ENCODE assay signal across 13 cellular contexts in genomic region chr15:55250951-55251350, GRCh38. TPM values are rescaled to one million over a fixed set of nuclear protein-coding genes. Genes with fewer than 3 reads are reported as not detected.
DNase-seq lines count a peak whose midpoint lies in the region; FAIRE-seq and TF ChIP-seq lines count a peak whose summit lies in the region.
"Had no signal": no experiment of that assay in that cellular context is flagged by ENCODE, and none has a peak within 500 bp of the region (broad histone marks: within the 10 kb centered on the region; RNA-seq: fewer than 3 reads in every experiment).

No MANE protein-coding gene starts in this region.

- H3K36me3 ChIP-seq in mammary epithelial cell (ENCODE audit: insufficient read depth, low read length): no peaks in the 10 kb centered on the region
- H3K36me3 ChIP-seq in small intestine (ENCODE audit: control insufficient read depth in 2 of 2, insufficient read depth in 2 of 2, low read length in 2 of 2): no peaks in the 10 kb centered on the region
- H3K36me3 ChIP-seq in kidney (ENCODE audit: control insufficient read depth in 1 of 2, insufficient read depth in 2 of 2, low read length in 2 of 2): no peaks in the 10 kb centered on the region
- H3K36me3 ChIP-seq: esophagus squamous epithelium had no signal

- H3K9ac ChIP-seq in mammary epithelial cell (ENCODE audit: insufficient read depth, low read length) (no peak overlapping the region), kidney (ENCODE audit: low read length in 2 of 2) (no peak overlapping the region)

- intact Hi-C loops in mammary epithelial cell (cut with micrococcal nuclease) (loop anchor here (1.0 kb wide), 2 partner anchors 30 to 39 kb away; no protein-coding TSS in a partner anchor), kidney (cut with DNase I) (no loop called here)

- CTCF ChIA-PET in mammary epithelial cell (lab: Charles Lee; ENCODE audit: low non-redundant PET): no interaction called here

- 82% methylated on average over 3 of the region's 4 CpGs for WGBS in mammary epithelial cell (ENCODE audit: low coverage, missing lambda C conversion rate)
- WGBS in small intestine, 3 donors: 51 to 61% (median 59%) methylated on average over 4 of the region's 4 CpGs

- H3K79me2 ChIP-seq in mammary epithelial cell (ENCODE audit: insufficient read depth, low read length): peaks cover 11% of the 10 kb centered on the region

- no peak overlapping the region for H3K4me2 ChIP-seq in mammary epithelial cell (ENCODE audit: insufficient read depth, low read depth, low read length)

- H3K27me3 ChIP-seq in mammary epithelial cell (ENCODE audit: insufficient read depth, low read length) (no peaks in the 10 kb centered on the region), small intestine (ENCODE audit: control insufficient read depth in 2 of 2, insufficient read depth in 2 of 2, low read length in 2 of 2) (no peaks in the 10 kb centered on the region)
- H3K27me3 ChIP-seq: esophagus squamous epithelium had no signal

- TF ChIP-seq CTCF in mammary epithelial cell (conservative IDR thresholded peaks at IDR 0.05 in 1 of 2, IDR thresholded peaks at IDR 0.05 in 1 of 2; ENCODE audit: extremely low read depth in 1 of 2, insufficient read depth in 1 of 2, low read depth in 1 of 2, low read length in 2 of 2) (no peak), kidney (IDR thresholded peaks at IDR 0.05; ENCODE audit: borderline replicate concordance, extremely low read depth, insufficient read depth) (no peak)

- dilution Hi-C loops in mammary epithelial cell (cut with HindIII; ENCODE audit: low sequenced_read_pairs): no loop called here

- no TSS peak for BruUV-seq in mammary epithelial cell (replicated peaks; lab: Mats Ljungman, UMichigan)

- H3K4me3 ChIP-seq in mammary epithelial cell (replicated peaks in 1 of 3; ENCODE audit: insufficient read depth in 1 of 3, low read depth in 2 of 3, low read length in 3 of 3) (no peak overlapping the region), small intestine (ENCODE audit: low read depth in 1 of 2, low read length in 2 of 2) (no peak overlapping the region), kidney (ENCODE audit: low read length in 2 of 2) (no peak overlapping the region)
- H3K4me3 ChIP-seq: esophagus squamous epithelium had no signal

- no peak for FAIRE-seq in small intestine (lab: Jason Lieb, UNC)
- FAIRE-seq in kidney (lab: Jason Lieb, UNC): no peak

- H3K4me1 ChIP-seq in mammary epithelial cell (ENCODE audit: insufficient read depth, low read length) (peaks cover 33% of the 10 kb centered on the region), small intestine (ENCODE audit: control insufficient read depth in 2 of 2, insufficient read depth in 1 of 2, low read depth in 1 of 2, low read length in 1 of 2) (peaks cover 3 to 12% of the 10 kb centered on the region in 2 donors), kidney (ENCODE audit: control insufficient read depth in 1 of 2, insufficient read depth in 1 of 2, low read depth in 1 of 2, low read length in 2 of 2) (no peaks in the 10 kb centered on the region)

- H3K27ac ChIP-seq in mammary epithelial cell (ENCODE audit: insufficient read depth, low read depth, low read length) (peak overlapping the region; percentile 28), small intestine (ENCODE audit: low read depth in 1 of 2, low read length in 1 of 2) (peak overlapping the region; percentile 56 to 66), kidney (ENCODE audit: low read depth in 2 of 2, low read length in 2 of 2) (no peak overlapping the region)

- in situ Hi-C loops in mammary epithelial cell (cut with MboI; ENCODE audit: low sequenced_read_pairs in 2 of 2): no loop called here

- H4K20me1 ChIP-seq in mammary epithelial cell (ENCODE audit: insufficient read depth, low read length): no peaks in the 10 kb centered on the region

- no peaks in the 10 kb centered on the region for H3K9me3 ChIP-seq in mammary epithelial cell (replicated peaks; ENCODE audit: insufficient read depth, low read length)
- no peaks in the 10 kb centered on the region for H3K9me3 ChIP-seq in small intestine (ENCODE audit: control insufficient read depth, low read depth)
- no peaks in the 10 kb centered on the region for H3K9me3 ChIP-seq in kidney (ENCODE audit: control insufficient read depth in 1 of 2, low read length in 2 of 2)
- H3K9me3 ChIP-seq: esophagus squamous epithelium had no signal

- no peak overlapping the region for H2AFZ ChIP-seq in mammary epithelial cell (ENCODE audit: low read depth, low read length)

- DNase-seq in SIG-M5 treated with dmso at 0.1 percent for 504 hours (lab: John Stamatoyannopoulos, UW; ENCODE audit: unreplicated experiment) (peak; percentile 82), SIG-M5 (lab: John Stamatoyannopoulos, UW) (no peak), NOMO-1 (lab: John Stamatoyannopoulos, UW; ENCODE audit: unreplicated experiment in 2 of 2) (peak; percentile 65 to 76), mammary epithelial cell (no peak), small intestine (no peak), kidney (no peak), COR-L47 (lab: John Stamatoyannopoulos, UW) (no peak), NCI-H2081 treated with DMSO at 0.1 percent for 48 hours (lab: John Stamatoyannopoulos, UW) (no peak)
- DNase-seq: activated T-cell treated with anti-CD3 and anti-CD28 coated beads, Interleukin-2, amount 50 U/mL, for 4 hours; esophagus squamous epithelium; NCI-H1436 treated with DMSO at 0.1 percent for 48 hours; stimulated activated CD4-positive, alpha-beta T cell treated with anti-CD3 and anti-CD28 coated beads, Interleukin-15, amount 100 ng/mL, for 24 hours; T1000 had no signal

RNA-seq across cellular contexts. Expression of gene RAB27A, which starts 38.7 kb away (rescaled TPM):
- total RNA-seq in mammary epithelial cell: 10 to 100 TPM; 14.7 to 25.9 TPM
- 19.5 TPM for polyA plus RNA-seq in mammary epithelial cell
- polyA minus RNA-seq in mammary epithelial cell: 30.4 TPM
- polyA plus RNA-seq in small intestine: 10 to 100 TPM; 24.8 to 52.3 (median 30.3) TPM
- 45.8 TPM for total RNA-seq in kidney
- 10.1 TPM for polyA plus RNA-seq in kidney (ENCODE audit: insufficient read depth, low read depth, low replicate concordance)

RNA-seq across cellular contexts. Expression of gene RSL24D1, which starts 54.2 kb away (rescaled TPM):
- total RNA-seq in mammary epithelial cell (100 to 1,000 TPM in 1 of 2 donors, 10 to 100 TPM in 1; 94.7 to 114 TPM), kidney (60.4 TPM)
- polyA plus RNA-seq in mammary epithelial cell (36.4 TPM), small intestine (10 to 100 TPM; 42.7 to 79.1 (median 77.5) TPM), kidney (ENCODE audit: insufficient read depth, low read depth, low replicate concordance) (52.7 TPM)
- 33.3 TPM for polyA minus RNA-seq in mammary epithelial cell

Comparison
In these comparisons a context has a peak if more than half of its experiments do, and no peak if none do; other contexts are left out.
1. DNase-seq: peak in SIG-M5 treated with dmso at 0.1 percent for 504 hours (single experiment) and NOMO-1 (2 of 2); none in SIG-M5 (single experiment), mammary epithelial cell (single experiment), small intestine (single experiment), kidney (single experiment), COR-L47 (single experiment) and NCI-H2081 treated with DMSO at 0.1 percent for 48 hours (single experiment).
2. H3K27ac ChIP-seq: peak in mammary epithelial cell (single experiment) and small intestine (2 of 2); none in kidney (0 of 2).